Comparison of ENCODE assay signal across 1 cellular context in the genomic region with DNA sequence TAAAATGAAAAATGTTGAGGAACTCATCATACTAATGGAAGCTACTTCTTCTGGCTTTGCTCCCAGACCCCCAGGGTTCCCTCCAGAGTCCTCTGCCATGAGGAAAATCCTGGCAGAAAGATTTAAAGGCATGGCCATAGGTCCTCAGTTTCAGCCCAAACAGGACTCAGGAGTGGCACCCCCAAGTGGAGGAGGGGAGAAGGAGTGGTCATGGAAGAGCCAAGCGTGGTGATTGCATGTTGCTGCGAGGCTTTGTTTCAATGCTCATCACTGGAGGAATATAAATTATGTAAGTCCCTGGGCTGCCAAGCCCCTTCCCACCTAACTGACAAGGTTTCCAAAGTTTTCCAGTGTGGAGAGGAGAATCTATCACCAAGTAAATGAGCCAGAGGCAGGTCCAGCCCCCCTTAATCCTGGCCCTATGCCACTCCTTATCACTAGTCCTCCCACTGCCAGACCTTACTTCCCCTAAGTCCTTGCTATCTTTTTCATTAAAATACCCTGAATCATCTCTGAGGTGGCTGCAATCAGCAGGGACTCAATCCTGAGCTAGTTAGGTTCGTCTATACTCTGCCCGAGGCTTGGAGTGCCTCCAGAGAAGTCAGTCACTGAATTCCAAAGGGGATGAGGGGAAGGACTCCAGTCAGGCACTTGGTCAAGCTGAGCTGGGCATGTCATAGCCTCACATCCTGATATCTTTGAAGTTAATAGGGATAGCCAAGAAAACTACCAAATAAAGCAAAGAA.
TF ChIP-seq lines count a peak whose summit lies in the region.

No MANE protein-coding gene starts in this region.

TF ChIP-seq in H1, 55 proteins besides CTCF, POLR2A, EP300 and RAD21:
- TF ChIP-seq CTBP2 (IDR thresholded peaks at IDR 0.05; ENCODE audit: borderline replicate concordance, insufficient read depth, insufficient read length, low read length) (no peak), RBBP5 (IDR thresholded peaks at IDR 0.05; ENCODE audit: borderline replicate concordance, low read depth, low read length) (no peak)
- TF ChIP-seq, protein P1, sequence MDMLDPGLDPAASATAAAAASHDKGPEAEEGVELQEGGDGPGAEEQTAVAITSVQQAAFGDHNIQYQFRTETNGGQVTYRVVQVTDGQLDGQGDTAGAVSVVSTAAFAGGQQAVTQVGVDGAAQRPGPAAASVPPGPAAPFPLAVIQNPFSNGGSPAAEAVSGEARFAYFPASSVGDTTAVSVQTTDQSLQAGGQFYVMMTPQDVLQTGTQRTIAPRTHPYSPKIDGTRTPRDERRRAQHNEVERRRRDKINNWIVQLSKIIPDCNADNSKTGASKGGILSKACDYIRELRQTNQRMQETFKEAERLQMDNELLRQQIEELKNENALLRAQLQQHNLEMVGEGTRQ (IDR thresholded peaks at IDR 0.05; ENCODE audit: low read length), result no peak
